Comparison of ENCODE assay signal across 14 cellular contexts in the genomic region with DNA sequence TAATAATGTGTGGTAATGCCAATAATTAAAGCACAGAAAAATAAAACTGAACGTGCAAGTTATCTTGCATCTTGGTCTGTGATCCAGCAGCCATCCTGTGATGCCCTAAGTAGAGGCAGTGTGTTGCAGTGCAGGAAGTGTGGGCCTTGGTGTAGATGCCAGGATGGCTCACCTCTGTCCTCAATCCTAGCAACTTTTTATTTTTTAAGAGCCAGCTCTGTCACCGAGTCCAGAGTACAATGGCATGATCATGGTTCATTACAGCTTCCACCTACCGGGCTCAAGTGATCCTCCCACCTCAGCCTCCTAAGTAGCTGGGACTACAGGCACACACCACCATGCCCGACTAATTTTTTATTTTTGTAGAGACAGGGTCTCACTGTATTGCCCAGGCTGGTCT. TPM values are rescaled to one million over a fixed set of nuclear protein-coding genes. Genes with fewer than 3 reads are reported as not detected.
DNase-seq lines count a peak whose midpoint lies in the region; ATAC-seq and TF ChIP-seq lines count a peak whose summit lies in the region.
"Had no signal": no experiment of that assay in that cellular context is flagged by ENCODE, and none has a peak within 500 bp of the region (broad histone marks: within the 10 kb centered on the region; RNA-seq: fewer than 3 reads in every experiment).

No MANE protein-coding gene starts in this region.

- no peaks in the 10 kb centered on the region for H3K27me3 ChIP-seq in CD4-positive, alpha-beta memory T cell (ENCODE audit: insufficient read depth, low read length)
- H3K27me3 ChIP-seq in transverse colon (no peaks in the 10 kb centered on the region), endodermal cell (ENCODE audit: control insufficient read depth, insufficient read depth, low read length, poor library complexity, severe bottlenecking) (no peaks in the 10 kb centered on the region)

- peak overlapping the region in 4 of 7 donors; percentile 14 to 56 (median 38) for H3K27ac Mint-ChIP-seq in CD4-positive, alpha-beta memory T cell
- no peak overlapping the region for H3K27ac Mint-ChIP-seq in endodermal cell

- no peak overlapping the region for H3K9ac ChIP-seq in endodermal cell (ENCODE audit: extremely low read depth, low read length, poor library complexity, severe bottlenecking)

- TF ChIP-seq CTCF in RWPE1 (conservative IDR thresholded peaks at IDR 0.05; ENCODE audit: low read depth) (no peak), transverse colon (IDR thresholded peaks at IDR 0.05) (no peak), endodermal cell (conservative IDR thresholded peaks at IDR 0.05) (no peak)

- POLR2A ChIA-PET in CD4-positive, alpha-beta memory T cell (lab: Charles Lee; ENCODE audit: partially characterized antibody) = no interaction called here
- POLR2A ChIA-PET in RWPE1 (lab: Yijun Ruan, JAX; ENCODE audit: low non-redundant PET) = no interaction called here

- TF ChIP-seq POLR2A in transverse colon (IDR thresholded peaks at IDR 0.05) = no peak

- peak overlapping the region in 1 of 8 donors; percentile 34 for H3K4me3 Mint-ChIP-seq in CD4-positive, alpha-beta memory T cell
- no peak overlapping the region for H3K4me3 Mint-ChIP-seq in endodermal cell
- H3K4me3 Mint-ChIP-seq: CD8-positive, alpha-beta T cell; HFFc6 had no signal

- no peak overlapping the region for H3K4me3 ChIP-seq in CD4-positive, alpha-beta memory T cell (ENCODE audit: low read length in 2 of 2)
- H3K4me3 ChIP-seq in transverse colon (no peak overlapping the region), endodermal cell (ENCODE audit: low read length) (no peak overlapping the region)
- H3K4me3 ChIP-seq: HAP-1 had no signal

- H3K9me3 Mint-ChIP-seq in CD4-positive, alpha-beta memory T cell = no peaks in the 10 kb centered on the region
- no peaks in the 10 kb centered on the region for H3K9me3 Mint-ChIP-seq in endodermal cell
- H3K9me3 Mint-ChIP-seq: CD8-positive, alpha-beta T cell; HFFc6 had no signal

- H3K27ac ChIP-seq in CD4-positive, alpha-beta memory T cell (ENCODE audit: low read depth, low read length) = no peak overlapping the region
- H3K27ac ChIP-seq in RWPE1 = 0 out of 2 replicates have a peak overlapping the region, but pooled peaks have one; percentile 0
- H3K27ac ChIP-seq in transverse colon = peak overlapping the region in 1 of 4 donors; percentile 27
- H3K27ac ChIP-seq in endodermal cell (ENCODE audit: low read depth, low read length) = no peak overlapping the region

- no peaks in the 10 kb centered on the region for H3K36me3 ChIP-seq in CD4-positive, alpha-beta memory T cell (ENCODE audit: insufficient read depth, low read length)
- H3K36me3 ChIP-seq in transverse colon = no peaks in the 10 kb centered on the region
- H3K36me3 ChIP-seq in endodermal cell (ENCODE audit: control insufficient read depth, insufficient read depth, low read length) = no peaks in the 10 kb centered on the region
- H3K36me3 ChIP-seq: HAP-1 had no signal

- DNase-seq in CD4-positive, alpha-beta memory T cell = no peak
- no peak for DNase-seq in RWPE1 (ENCODE audit: low spot score)
- DNase-seq in left lobe of liver (ENCODE audit: low spot score) = no peak
- DNase-seq in transverse colon = peak; percentile 45
- no peak for DNase-seq in cardiac septum (ENCODE audit: low spot score)
- DNase-seq in endodermal cell = no peak
- DNase-seq: C1 segment of cervical spinal cord; Caco-2; CD8-positive, alpha-beta T cell; DMS153; DND-41; GOT3; HFFc6 had no signal

- no peaks in the 10 kb centered on the region for H3K9me3 ChIP-seq in CD4-positive, alpha-beta memory T cell (ENCODE audit: control insufficient read depth in 1 of 2, low read length in 2 of 2)
- H3K9me3 ChIP-seq in transverse colon = no peaks in the 10 kb centered on the region
- no peaks in the 10 kb centered on the region for H3K9me3 ChIP-seq in endodermal cell (ENCODE audit: control insufficient read depth, low read length)
- H3K9me3 ChIP-seq: Caco-2, HAP-1 had no signal

- in situ Hi-C loops in transverse colon (cut with MboI; ENCODE audit: low pct_ligation_motif_present in 1 of 4, low pct_unique_long_range_greater_than_20kb in 1 of 4, low sequenced_read_pairs in 3 of 4) = no loop called here

- peaks cover 68 to 89% (median 76%) of the 10 kb centered on the region in 4 donors for H3K4me1 Mint-ChIP-seq in CD4-positive, alpha-beta memory T cell
- peaks cover 62% of the 10 kb centered on the region for H3K4me1 Mint-ChIP-seq in endodermal cell

- H3K27me3 Mint-ChIP-seq in CD4-positive, alpha-beta memory T cell = no peaks in the 10 kb centered on the region
- no peaks in the 10 kb centered on the region for H3K27me3 Mint-ChIP-seq in endodermal cell (ENCODE audit: insufficient read depth)

- TF ChIP-seq EP300 in transverse colon (IDR thresholded peaks at IDR 0.05; ENCODE audit: low read depth) = no peak

- no peaks in the 10 kb centered on the region for H3K36me3 Mint-ChIP-seq in CD4-positive, alpha-beta memory T cell
- peaks cover 11% of the 10 kb centered on the region for H3K36me3 Mint-ChIP-seq in endodermal cell (ENCODE audit: low read depth)

- CTCF ChIA-PET in CD4-positive, alpha-beta memory T cell (lab: Charles Lee; ENCODE audit: partially characterized antibody) = no interaction called here
- CTCF ChIA-PET in RWPE1 (lab: Yijun Ruan, JAX) = interaction anchor here (1.2 kb wide), 1 partner anchor 57 kb away, joined by 5 read pairs; no protein-coding TSS in a partner anchor

- peak; percentile 64 for ATAC-seq in left lobe of liver
- ATAC-seq: CD8-positive, alpha-beta T cell had no signal

- H3K4me1 ChIP-seq in CD4-positive, alpha-beta memory T cell (ENCODE audit: insufficient read depth, low read length) = peaks cover 75% of the 10 kb centered on the region
- H3K4me1 ChIP-seq in transverse colon (peaks cover 18 to 67% (median 34%) of the 10 kb centered on the region in 4 donors), endodermal cell (ENCODE audit: control insufficient read depth, insufficient read depth, low read length) (peaks cover 31% of the 10 kb centered on the region)

- intact Hi-C loops in CD4-positive, alpha-beta memory T cell (cut with micrococcal nuclease) = no loop called here
- intact Hi-C loops in transverse colon (cut with DNase I; ENCODE audit: low total_unique reads) (no loop called here), cardiac septum (cut with DNase I) (no loop called here)

- 84 to 86% methylated on average over 4 of the region's 4 CpGs for WGBS in transverse colon (ENCODE audit: low coverage in 1 of 2), 2 donors
- WGBS in endodermal cell (ENCODE audit: insufficient coverage in 1 of 2, insufficient read length in 1 of 2), 2 experiments = 89 to 95% methylated on average over 4 of the region's 4 CpGs

RNA-seq across cellular contexts. Expression of gene BAHD1, which starts 7.6 kb away (rescaled TPM):
- 10 to 100 TPM; 47.0 to 49.2 TPM for total RNA-seq in CD4-positive, alpha-beta memory T cell
- 1 to 10 TPM; 1.5 to 4.6 TPM for polyA plus RNA-seq in CD4-positive, alpha-beta memory T cell
- 12.8 TPM for total RNA-seq in left lobe of liver
- total RNA-seq in transverse colon = 10 to 100 TPM in 3 of 4 donors, 1 to 10 TPM in 1; 9.0 to 35.5 (median 26.4) TPM
- 17.7 TPM for total RNA-seq in cardiac septum
- 10 to 100 TPM; 23.5 to 30.1 TPM for total RNA-seq in endodermal cell
- polyA plus RNA-seq in endodermal cell (2013, experiment 1 of 2) = 20.3 TPM
- 20.1 TPM for polyA plus RNA-seq in endodermal cell (2013, experiment 2 of 2)

RNA-seq across cellular contexts. Expression of gene CHST14, which starts 22.4 kb away (rescaled TPM):
- total RNA-seq in CD4-positive, alpha-beta memory T cell = 10 to 100 TPM in 1 of 2 experiments, 1 to 10 TPM in 1; 9.1 to 10.5 TPM
- 1 to 10 TPM in 1 of 2 donors, under 1 TPM in 1; 0.64 to 1.5 TPM for polyA plus RNA-seq in CD4-positive, alpha-beta memory T cell
- total RNA-seq in left lobe of liver (5.3 TPM), transverse colon (1 to 10 TPM in 3 of 4 donors, not detected in 1; 2.9 to 8.8 (median 4.1) TPM), cardiac septum (8.4 TPM), endodermal cell (10 to 100 TPM; 33.7 to 43.0 TPM)
- polyA plus RNA-seq in endodermal cell (2013, experiment 1 of 2) = 28.5 TPM
- 27.1 TPM for polyA plus RNA-seq in endodermal cell (2013, experiment 2 of 2)

RNA-seq across cellular contexts. Expression of gene IVD, which starts 42.8 kb away (rescaled TPM):
- total RNA-seq in CD4-positive, alpha-beta memory T cell = 10 to 100 TPM; 56.4 to 62.2 TPM
- 10 to 100 TPM; 25.7 to 26.8 TPM for polyA plus RNA-seq in CD4-positive, alpha-beta memory T cell
- total RNA-seq in left lobe of liver = 229 TPM
- 100 to 1,000 TPM in 1 of 4 donors, 10 to 100 TPM in 3; 51.4 to 122 (median 58.7) TPM for total RNA-seq in transverse colon
- total RNA-seq in cardiac septum = 106 TPM
- 10 to 100 TPM; 90.6 to 98.7 TPM for total RNA-seq in endodermal cell
- polyA plus RNA-seq in endodermal cell (2013, experiment 1 of 2) = 63.5 TPM
- polyA plus RNA-seq in endodermal cell (2013, experiment 2 of 2) = 51.7 TPM
